8 cellular contexts compared by ENCODE assay signal in the genomic region with DNA sequence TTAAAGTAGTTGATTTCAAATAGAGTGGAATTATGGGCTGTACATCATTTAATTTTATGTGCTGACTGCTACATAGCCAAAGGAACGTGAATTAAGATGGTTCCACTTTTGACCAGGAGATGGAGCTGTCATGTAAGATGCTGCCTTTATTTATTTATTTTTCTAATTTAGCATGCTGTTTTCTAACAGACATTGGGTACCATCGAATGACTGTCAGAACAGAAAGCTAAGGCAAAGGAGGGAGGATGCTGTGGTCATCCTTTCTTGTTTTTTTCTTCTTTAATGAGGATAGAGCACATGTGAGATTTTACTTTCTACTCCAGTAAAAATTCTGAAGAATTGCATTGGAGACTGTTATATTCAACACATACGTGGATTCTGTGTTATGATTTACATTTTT. TPM values are rescaled to one million over a fixed set of nuclear protein-coding genes. Genes with fewer than 3 reads are reported as not detected.
DNase-seq lines count a peak whose midpoint lies in the region; ATAC-seq and TF ChIP-seq lines count a peak whose summit lies in the region.

A gene (plus strand): TSS at position 185 of the 400 bp plus-strand sequence. CDS start 56,410 bp downstream, outside the sequence.

- H3K9me3 Mint-ChIP-seq in activated CD8-positive, alpha-beta T cell treated with anti-CD3 and anti-CD28 coated beads for 36 hours: no peaks in the 10 kb centered on the region
- H3K9me3 Mint-ChIP-seq in activated CD8-positive, alpha-beta T cell treated with anti-CD3 and anti-CD28 coated beads, Interleukin-2, amount 10 ng/mL, durations not matched to agents 7 days and 5 days (ENCODE audit: insufficient read depth): no peaks in the 10 kb centered on the region

- no peak within 1 kb of the TSS for H3K4me3 Mint-ChIP-seq in activated CD8-positive, alpha-beta T cell treated with anti-CD3 and anti-CD28 coated beads for 36 hours
- H3K4me3 Mint-ChIP-seq in activated CD8-positive, alpha-beta T cell treated with anti-CD3 and anti-CD28 coated beads, Interleukin-2, amount 10 ng/mL, durations not matched to agents 7 days and 5 days: no peak within 1 kb of the TSS

- no peaks in the 10 kb centered on the region for H3K4me1 Mint-ChIP-seq in activated CD8-positive, alpha-beta T cell treated with anti-CD3 and anti-CD28 coated beads for 36 hours (ENCODE audit: low read depth)
- H3K4me1 Mint-ChIP-seq in activated CD8-positive, alpha-beta T cell treated with anti-CD3 and anti-CD28 coated beads, Interleukin-2, amount 10 ng/mL, durations not matched to agents 7 days and 5 days (ENCODE audit: low read depth): no peaks in the 10 kb centered on the region

- TF ChIP-seq CTCF in activated CD8-positive, alpha-beta T cell treated with anti-CD3 and anti-CD28 coated beads for 36 hours (IDR thresholded peaks at IDR 0.05): peak; percentile 67
- TF ChIP-seq CTCF in choroid plexus epithelial cell (conservative IDR thresholded peaks at IDR 0.05; ENCODE audit: low read depth, low read length) (peak; percentile 70), lower lobe of right lung (IDR thresholded peaks at IDR 0.05) (peak; percentile 65)

- POLR2A ChIA-PET in activated CD8-positive, alpha-beta T cell treated with anti-CD3 and anti-CD28 coated beads for 36 hours (lab: Charles Lee): no interaction called here
- POLR2A ChIA-PET in activated CD8-positive, alpha-beta T cell treated with anti-CD3 and anti-CD28 coated beads, Interleukin-2, amount 10 ng/mL, durations not matched to agents 7 days and 5 days (lab: Charles Lee): no interaction called here

- H3K9me3 ChIP-seq in lower lobe of right lung: no peaks in the 10 kb centered on the region

- no peak within 1 kb of the TSS for H3K27ac Mint-ChIP-seq in activated CD8-positive, alpha-beta T cell treated with anti-CD3 and anti-CD28 coated beads for 36 hours
- H3K27ac Mint-ChIP-seq in activated CD8-positive, alpha-beta T cell treated with anti-CD3 and anti-CD28 coated beads, Interleukin-2, amount 10 ng/mL, durations not matched to agents 7 days and 5 days: no peak within 1 kb of the TSS

- H3K4me1 ChIP-seq in lower lobe of right lung: no peaks in the 10 kb centered on the region

- CTCF ChIA-PET in activated CD8-positive, alpha-beta T cell treated with anti-CD3 and anti-CD28 coated beads for 36 hours (lab: Charles Lee): interaction anchor here (0.8 to 1.7 kb wide), 11 partner anchors 10 to 180 kb away, joined by 3 to 10 read pairs (median 3); no protein-coding TSS in a partner anchor
- CTCF ChIA-PET in activated CD8-positive, alpha-beta T cell treated with anti-CD3 and anti-CD28 coated beads, Interleukin-2, amount 10 ng/mL, durations not matched to agents 7 days and 5 days (lab: Charles Lee): interaction anchor here (1.0 to 1.8 kb wide), 9 partner anchors 9 to 230 kb away, joined by 3 to 8 read pairs (median 4); no protein-coding TSS in a partner anchor

- intact Hi-C loops in activated CD8-positive, alpha-beta T cell treated with anti-CD3 and anti-CD28 coated beads for 36 hours (cut with micrococcal nuclease): no loop called here
- intact Hi-C loops in lower lobe of right lung (cut with DNase I): no loop called here

- no peak for ATAC-seq in activated CD8-positive, alpha-beta T cell treated with anti-CD3 and anti-CD28 coated beads for 36 hours
- no peak for ATAC-seq in activated CD8-positive, alpha-beta T cell treated with anti-CD3 and anti-CD28 coated beads, Interleukin-2, amount 10 ng/mL, durations not matched to agents 7 days and 5 days
- ATAC-seq in HG03095 (IDR thresholded peaks at IDR 0.05; ENCODE audit: unreplicated experiment) (peak; percentile 71), lower lobe of right lung (peak in 1 of 2 donors; percentile 75), GM18873 (IDR thresholded peaks at IDR 0.05; ENCODE audit: low FRiP score, unreplicated experiment) (no peak)

- no peaks in the 10 kb centered on the region for H3K27me3 Mint-ChIP-seq in activated CD8-positive, alpha-beta T cell treated with anti-CD3 and anti-CD28 coated beads for 36 hours
- H3K27me3 Mint-ChIP-seq in activated CD8-positive, alpha-beta T cell treated with anti-CD3 and anti-CD28 coated beads, Interleukin-2, amount 10 ng/mL, durations not matched to agents 7 days and 5 days (ENCODE audit: low read depth): no peaks in the 10 kb centered on the region

- H3K4me3 ChIP-seq in choroid plexus epithelial cell (ENCODE audit: low read depth, low read length) (no peak within 1 kb of the TSS), lower lobe of right lung (no peak within 1 kb of the TSS)

- H3K36me3 Mint-ChIP-seq in activated CD8-positive, alpha-beta T cell treated with anti-CD3 and anti-CD28 coated beads for 36 hours (ENCODE audit: low read depth): no peaks in the 10 kb centered on the region
- H3K36me3 Mint-ChIP-seq in activated CD8-positive, alpha-beta T cell treated with anti-CD3 and anti-CD28 coated beads, Interleukin-2, amount 10 ng/mL, durations not matched to agents 7 days and 5 days (ENCODE audit: low read depth): no peaks in the 10 kb centered on the region

- no peaks in the 10 kb centered on the region for H3K36me3 ChIP-seq in lower lobe of right lung

- no peak within 1 kb of the TSS for H3K27ac ChIP-seq in lower lobe of right lung

- H3K27me3 ChIP-seq in lower lobe of right lung (ENCODE audit: low read depth): no peaks in the 10 kb centered on the region

- DNase-seq in activated CD8-positive, alpha-beta T cell treated with anti-CD3 and anti-CD28 coated beads for 36 hours: no peak
- no peak for DNase-seq in activated CD8-positive, alpha-beta T cell treated with anti-CD3 and anti-CD28 coated beads, Interleukin-2, amount 10 ng/mL, durations not matched to agents 7 days and 5 days
- DNase-seq in NCI-H345 treated with DMSO at 0.1 percent for 48 hours (lab: John Stamatoyannopoulos, UW; ENCODE audit: unreplicated experiment) (peak; percentile 75), choroid plexus epithelial cell (ENCODE audit: low read depth) (peak; percentile 85), lower lobe of right lung (no peak)
- no peak for DNase-seq in stimulated activated CD4-positive, alpha-beta T cell treated with anti-CD3 and anti-CD28 coated beads, Interleukin-1b, Interleukin-23, amount 100 ng/mL, for 48 hours

RNA-seq across cellular contexts. Expression of the gene that starts here (rescaled TPM):
- not detected for total RNA-seq in activated CD8-positive, alpha-beta T cell treated with anti-CD3 and anti-CD28 coated beads for 36 hours
- total RNA-seq in activated CD8-positive, alpha-beta T cell treated with anti-CD3 and anti-CD28 coated beads, Interleukin-2, amount 10 ng/mL, durations not matched to agents 7 days and 5 days: under 1 TPM; 0.05 to 0.13 TPM
- total RNA-seq in lower lobe of right lung: 0.35 TPM

Comparison
In these comparisons a context has a peak if more than half of its experiments do, and no peak if none do; other contexts are left out.
1. DNase-seq: peak in NCI-H345 treated with DMSO at 0.1 percent for 48 hours (single experiment) and choroid plexus epithelial cell (single experiment); none in activated CD8-positive, alpha-beta T cell treated with anti-CD3 and anti-CD28 coated beads for 36 hours (single experiment), activated CD8-positive, alpha-beta T cell treated with anti-CD3 and anti-CD28 coated beads, Interleukin-2, amount 10 ng/mL, durations not matched to agents 7 days and 5 days (single experiment), lower lobe of right lung (single experiment) and stimulated activated CD4-positive, alpha-beta T cell treated with anti-CD3 and anti-CD28 coated beads, Interleukin-1b, Interleukin-23, amount 100 ng/mL, for 48 hours (single experiment).
2. Peak in every context shown above with its lines, with median percentiles within 50 percentile points of each other: CTCF ChIP-seq.